Comparison of ENCODE assay signal across 11 cellular contexts in the genomic region with DNA sequence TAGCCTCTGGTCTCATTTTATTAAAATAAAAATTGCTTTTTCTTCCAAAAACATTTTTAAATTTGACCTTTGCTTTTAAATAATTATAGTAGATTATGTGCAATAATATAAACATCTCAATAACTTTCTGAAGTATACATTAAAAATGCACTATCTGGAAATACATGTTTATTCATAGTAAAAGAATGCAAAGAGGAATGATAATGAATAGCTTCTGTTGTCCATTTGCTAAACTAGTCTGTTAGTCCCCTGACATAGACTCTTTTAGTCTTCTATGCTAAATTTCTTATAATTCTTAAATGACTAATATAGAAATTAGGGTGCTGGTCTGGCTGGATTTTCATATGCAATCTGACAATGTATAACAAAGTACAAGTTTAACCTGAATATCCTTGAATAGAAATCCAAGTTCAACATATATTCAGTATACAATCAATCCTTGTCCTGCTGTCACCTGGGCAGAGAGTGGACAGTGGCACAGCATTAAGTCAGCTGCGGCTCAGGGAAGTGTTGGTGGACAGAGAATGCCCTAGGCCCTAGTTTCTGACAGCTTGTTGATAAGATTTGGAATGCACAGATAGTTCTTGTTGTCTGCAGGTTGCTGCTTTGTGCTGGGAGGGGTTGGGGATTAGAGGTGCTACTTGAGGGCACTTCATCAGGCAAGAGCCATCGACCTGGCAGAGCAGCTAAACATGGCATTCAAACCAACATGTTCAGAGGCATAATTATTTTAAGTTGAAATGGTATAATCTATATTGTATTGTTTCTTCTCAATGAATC.
DNase-seq lines count a peak whose midpoint lies in the region; ATAC-seq and TF ChIP-seq lines count a peak whose summit lies in the region.
"Had no signal": no experiment of that assay in that cellular context is flagged by ENCODE, and none has a peak within 500 bp of the region (broad histone marks: within the 10 kb centered on the region; RNA-seq: fewer than 3 reads in every experiment).

No MANE protein-coding gene starts in this region.

- H3K27me3 Mint-ChIP-seq in activated T-cell treated with anti-CD3 and anti-CD28 coated beads, Interleukin-2, amount 50 U/mL, for 72 hours (ENCODE audit: low read depth), result no peaks in the 10 kb centered on the region
- H3K27me3 Mint-ChIP-seq in activated T-cell treated with anti-CD3 and anti-CD28 coated beads, Interleukin-2, amount 50 U/mL, for 4 hours (ENCODE audit: low read depth), result no peaks in the 10 kb centered on the region

- peaks cover 17 to 43% of the 10 kb centered on the region in 2 donors for H3K36me3 Mint-ChIP-seq in activated T-cell treated with anti-CD3 and anti-CD28 coated beads, Interleukin-2, amount 50 U/mL, for 72 hours (ENCODE audit: insufficient read depth in 2 of 2)
- H3K36me3 Mint-ChIP-seq in activated T-cell treated with anti-CD3 and anti-CD28 coated beads, Interleukin-2, amount 50 U/mL, for 4 hours (ENCODE audit: insufficient read depth), result peaks cover 51% of the 10 kb centered on the region

- H3K27me3 ChIP-seq in WERI-Rb-1 (ENCODE audit: insufficient read depth, low read depth, severe bottlenecking) (no peaks in the 10 kb centered on the region), right cardiac atrium (ENCODE audit: control insufficient read depth, insufficient read depth) (no peaks in the 10 kb centered on the region), tibial nerve (no peaks in the 10 kb centered on the region)

- no peak for DNase-seq in activated T-cell treated with anti-CD3 and anti-CD28 coated beads, Interleukin-2, amount 50 U/mL, for 72 hours
- no peak for DNase-seq in activated T-cell treated with anti-CD3 and anti-CD28 coated beads, Interleukin-2, amount 50 U/mL, for 4 hours
- peak; percentile 29 for DNase-seq in WERI-Rb-1
- DNase-seq in right cardiac atrium, result peak in 2 of 3 donors; percentile 12 to 56
- no peak for DNase-seq in tibial nerve (ENCODE audit: low spot score in 2 of 2)
- DNase-seq in putamen (ENCODE audit: low spot score), result no peak
- DNase-seq: activated gamma-delta T cell, NCI-H2029 treated with DMSO at 0.1 percent for 48 hours had no signal

- no peak for TF ChIP-seq POLR2A in tibial nerve (IDR thresholded peaks at IDR 0.05)

- H3K9me3 ChIP-seq in WERI-Rb-1 (ENCODE audit: severe bottlenecking), result no peaks in the 10 kb centered on the region
- H3K9me3 ChIP-seq in right cardiac atrium (ENCODE audit: control insufficient read depth, low read length), result no peaks in the 10 kb centered on the region
- peaks cover 0 to 22% (median 2%) of the 10 kb centered on the region in 4 donors for H3K9me3 ChIP-seq in tibial nerve

- H3K27ac ChIP-seq in WERI-Rb-1 (no peak overlapping the region), right cardiac atrium (ENCODE audit: low read length) (peak overlapping the region; percentile 75), tibial nerve (peak overlapping the region in 3 of 4 donors; percentile 5 to 52 (median 32))

- H3K4me3 ChIP-seq in WERI-Rb-1 (ENCODE audit: low read depth, low read length), result no peak overlapping the region
- no peak overlapping the region for H3K4me3 ChIP-seq in right cardiac atrium (ENCODE audit: low read length)
- H3K4me3 ChIP-seq in tibial nerve, result no peak overlapping the region

- H3K27ac Mint-ChIP-seq in activated T-cell treated with anti-CD3 and anti-CD28 coated beads, Interleukin-2, amount 50 U/mL, for 72 hours, result peak overlapping the region; percentile 80

- H3K4me3 Mint-ChIP-seq in activated T-cell treated with anti-CD3 and anti-CD28 coated beads, Interleukin-2, amount 50 U/mL, for 72 hours, result no peak overlapping the region
- H3K4me3 Mint-ChIP-seq in activated T-cell treated with anti-CD3 and anti-CD28 coated beads, Interleukin-2, amount 50 U/mL, for 4 hours, result no peak overlapping the region

- no peak for TF ChIP-seq EP300 in tibial nerve (IDR thresholded peaks at IDR 0.05)

- ATAC-seq in activated T-cell treated with anti-CD3 and anti-CD28 coated beads, Interleukin-2, amount 50 U/mL, for 72 hours (replicated peaks in 1 of 2), result no peak
- ATAC-seq in activated T-cell treated with anti-CD3 and anti-CD28 coated beads, Interleukin-2, amount 50 U/mL, for 4 hours, result no peak
- ATAC-seq in right cardiac atrium, result peak; percentile 81 to 89
- no peak for ATAC-seq in HG03460 (IDR thresholded peaks at IDR 0.05; ENCODE audit: unreplicated experiment)
- no peak for ATAC-seq in activated CD4-positive, CD25-positive, alpha-beta regulatory T cell treated with anti-CD3 and anti-CD28 coated beads, Interleukin-2, amount 50 U/mL, for 24 hours
- ATAC-seq: Panc1 had no signal

- 57% methylated on average over 2 of the region's 2 CpGs for WGBS in right cardiac atrium
- WGBS in tibial nerve, 2 donors, result 77 to 81% methylated on average over 2 of the region's 2 CpGs

- H3K4me1 Mint-ChIP-seq in activated T-cell treated with anti-CD3 and anti-CD28 coated beads, Interleukin-2, amount 50 U/mL, for 72 hours (ENCODE audit: low read depth), result peaks cover 46% of the 10 kb centered on the region
- H3K4me1 Mint-ChIP-seq in activated T-cell treated with anti-CD3 and anti-CD28 coated beads, Interleukin-2, amount 50 U/mL, for 4 hours (ENCODE audit: low read depth), result peaks cover 43% of the 10 kb centered on the region

- intact Hi-C loops in right cardiac atrium (cut with DNase I), result loop anchor here in 2 of 4 donors (10.0 kb wide), 2 partner anchors 126 to 166 kb away; partner anchors contain the start of gene MBNL1 (in 1 of the 2)

- H3K4me1 ChIP-seq in right cardiac atrium (ENCODE audit: control insufficient read depth, insufficient read depth, low read length), result peaks cover 2% of the 10 kb centered on the region
- peaks cover 0 to 31% (median 8%) of the 10 kb centered on the region in 4 donors for H3K4me1 ChIP-seq in tibial nerve

- TF ChIP-seq CTCF in WERI-Rb-1 (IDR thresholded peaks at IDR 0.05; ENCODE audit: low read depth, low read length) (no peak), tibial nerve (IDR thresholded peaks at IDR 0.05) (no peak)

- H3K9me3 Mint-ChIP-seq in activated T-cell treated with anti-CD3 and anti-CD28 coated beads, Interleukin-2, amount 50 U/mL, for 72 hours, result peaks cover 1 to 4% of the 10 kb centered on the region in 2 donors
- H3K9me3 Mint-ChIP-seq in activated T-cell treated with anti-CD3 and anti-CD28 coated beads, Interleukin-2, amount 50 U/mL, for 4 hours, result peaks cover 12% of the 10 kb centered on the region

- H3K36me3 ChIP-seq in WERI-Rb-1, result no peaks in the 10 kb centered on the region
- peaks cover 0 to 31% (median 0%) of the 10 kb centered on the region in 3 donors for H3K36me3 ChIP-seq in tibial nerve

Comparison
In these comparisons a context has a peak if more than half of its experiments do, and no peak if none do; other contexts are left out.
1. ATAC-seq: peak in right cardiac atrium (2 of 2); none in activated T-cell treated with anti-CD3 and anti-CD28 coated beads, Interleukin-2, amount 50 U/mL, for 72 hours (0 of 2), activated T-cell treated with anti-CD3 and anti-CD28 coated beads, Interleukin-2, amount 50 U/mL, for 4 hours (0 of 2), HG03460 (single experiment) and activated CD4-positive, CD25-positive, alpha-beta regulatory T cell treated with anti-CD3 and anti-CD28 coated beads, Interleukin-2, amount 50 U/mL, for 24 hours (0 of 2).
2. DNase-seq: peak in WERI-Rb-1 (single experiment) and right cardiac atrium (2 of 3); none in activated T-cell treated with anti-CD3 and anti-CD28 coated beads, Interleukin-2, amount 50 U/mL, for 72 hours (0 of 2), activated T-cell treated with anti-CD3 and anti-CD28 coated beads, Interleukin-2, amount 50 U/mL, for 4 hours (single experiment), tibial nerve (0 of 2) and putamen (single experiment).